Comparison of ENCODE assay signal across 2 cellular contexts in the genomic region with DNA sequence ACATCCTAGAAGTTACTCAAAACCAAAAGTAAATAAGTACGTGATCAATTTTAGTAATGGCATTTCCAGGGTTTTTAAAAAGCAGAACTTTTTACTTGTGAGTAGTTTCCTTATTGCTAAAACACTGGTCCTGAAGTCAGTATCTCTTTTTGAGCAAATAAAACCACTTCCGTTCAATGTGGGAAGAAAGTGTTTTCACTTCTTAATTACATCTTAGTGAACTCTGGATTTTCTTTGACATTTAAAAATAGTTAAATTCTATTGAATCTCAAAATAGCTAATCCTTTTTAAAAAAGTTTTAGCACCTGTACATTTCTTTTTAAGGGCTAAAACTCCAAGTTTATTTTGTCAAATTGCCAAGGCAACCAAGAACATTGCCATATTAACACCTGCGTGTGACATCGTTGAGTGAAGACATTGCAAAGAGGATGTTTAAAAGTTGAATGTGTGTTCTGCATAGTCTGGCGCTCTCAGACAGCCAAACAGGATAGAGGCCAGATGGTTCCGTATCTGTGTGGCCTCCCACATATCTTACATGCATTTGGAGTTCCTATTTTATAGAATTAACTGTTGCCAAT.
TF ChIP-seq lines count a peak whose summit lies in the region.

No MANE protein-coding gene starts in this region.

TF ChIP-seq in IMR-90, 13 proteins besides CTCF, POLR2A, EP300 and RAD21:
- TF ChIP-seq, protein P1, sequence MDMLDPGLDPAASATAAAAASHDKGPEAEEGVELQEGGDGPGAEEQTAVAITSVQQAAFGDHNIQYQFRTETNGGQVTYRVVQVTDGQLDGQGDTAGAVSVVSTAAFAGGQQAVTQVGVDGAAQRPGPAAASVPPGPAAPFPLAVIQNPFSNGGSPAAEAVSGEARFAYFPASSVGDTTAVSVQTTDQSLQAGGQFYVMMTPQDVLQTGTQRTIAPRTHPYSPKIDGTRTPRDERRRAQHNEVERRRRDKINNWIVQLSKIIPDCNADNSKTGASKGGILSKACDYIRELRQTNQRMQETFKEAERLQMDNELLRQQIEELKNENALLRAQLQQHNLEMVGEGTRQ (IDR thresholded peaks at IDR 0.05; ENCODE audit: low read depth, low read length) = no peak
- TF ChIP-seq MAZ (IDR thresholded peaks at IDR 0.05; ENCODE audit: borderline replicate concordance, low read depth, low read length) (no peak), FOS (IDR thresholded peaks at IDR 0.05; ENCODE audit: low read depth, low read length) (no peak), MXI1 (IDR thresholded peaks at IDR 0.05; ENCODE audit: borderline replicate concordance, low read depth, low read length) (no peak), SMC3 (IDR thresholded peaks at IDR 0.05; ENCODE audit: low read depth, low read length) (no peak), BHLHE40 (IDR thresholded peaks at IDR 0.05; ENCODE audit: low read depth, low read length) (no peak), MAFK (IDR thresholded peaks at IDR 0.05; ENCODE audit: low read depth, low read length) (no peak), NFE2L2 (IDR thresholded peaks at IDR 0.05; ENCODE audit: low read depth, low read length) (no peak), CEBPB (IDR thresholded peaks at IDR 0.05; ENCODE audit: low read depth, low read length) (no peak), RCOR1 (IDR thresholded peaks at IDR 0.05; ENCODE audit: insufficient replicate concordance, low read length) (no peak), CHD1 (IDR thresholded peaks at IDR 0.05; ENCODE audit: low read depth, low read length) (no peak), RFX5 (IDR thresholded peaks at IDR 0.05; ENCODE audit: low read depth, low read length) (no peak)
- TF ChIP-seq, protein P2, sequence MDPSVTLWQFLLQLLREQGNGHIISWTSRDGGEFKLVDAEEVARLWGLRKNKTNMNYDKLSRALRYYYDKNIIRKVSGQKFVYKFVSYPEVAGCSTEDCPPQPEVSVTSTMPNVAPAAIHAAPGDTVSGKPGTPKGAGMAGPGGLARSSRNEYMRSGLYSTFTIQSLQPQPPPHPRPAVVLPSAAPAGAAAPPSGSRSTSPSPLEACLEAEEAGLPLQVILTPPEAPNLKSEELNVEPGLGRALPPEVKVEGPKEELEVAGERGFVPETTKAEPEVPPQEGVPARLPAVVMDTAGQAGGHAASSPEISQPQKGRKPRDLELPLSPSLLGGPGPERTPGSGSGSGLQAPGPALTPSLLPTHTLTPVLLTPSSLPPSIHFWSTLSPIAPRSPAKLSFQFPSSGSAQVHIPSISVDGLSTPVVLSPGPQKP (IDR thresholded peaks at IDR 0.05; ENCODE audit: borderline replicate concordance, low read depth, low read length) = no peak

TF ChIP-seq in GM23338, 12 proteins besides CTCF, POLR2A, EP300 and RAD21:
- TF ChIP-seq JUNB (IDR thresholded peaks at IDR 0.05; ENCODE audit: unreplicated experiment) (no peak), STAT1 (IDR thresholded peaks at IDR 0.05; ENCODE audit: unreplicated experiment) (no peak), ZNF114 (CRISPR knock-in tag; IDR thresholded peaks at IDR 0.05) (no peak), CREB1 (CRISPR knock-in tag; IDR thresholded peaks at IDR 0.05; ENCODE audit: low read depth) (no peak)
